8 cellular contexts compared by ENCODE assay signal in genomic region chr5:142011572-142012185, GRCh38. TPM values are rescaled to one million over a fixed set of nuclear protein-coding genes. Genes with fewer than 3 reads are reported as not detected.
DNase-seq lines count a peak whose midpoint lies in the region; TF ChIP-seq lines count a peak whose summit lies in the region.

No MANE protein-coding gene starts in this region.

- WGBS in GM23248 (ENCODE audit: low coverage in 1 of 2, low lambda C conversion rate in 2 of 2, missing lambda C conversion rate in 2 of 2), 2 experiments = 92 to 96% methylated on average over 9 of the region's 9 CpGs

- H3K4me3 ChIP-seq in GM23248 (peak overlapping the region; percentile 84), fibroblast of mammary gland (ENCODE audit: control insufficient read depth, low read depth, low read length) (peak overlapping the region; percentile 90), retinal pigment epithelial cell (ENCODE audit: low read length) (peak overlapping the region; percentile 70)

- no peaks in the 10 kb centered on the region for H3K27me3 Mint-ChIP-seq in activated CD4-positive, alpha-beta memory T cell treated with anti-CD3 and anti-CD28 coated beads for 36 hours

- POLR2A ChIA-PET in activated CD4-positive, alpha-beta memory T cell treated with anti-CD3 and anti-CD28 coated beads for 36 hours (lab: Charles Lee) = interaction anchor here (1.0 to 7.4 kb wide), 7 partner anchors 9 to 132 kb away, joined by 3 to 103 read pairs (median 6); partner anchors contain the start of genes NDFIP1 and RNF14

- no peaks in the 10 kb centered on the region for H3K9me3 Mint-ChIP-seq in activated CD4-positive, alpha-beta memory T cell treated with anti-CD3 and anti-CD28 coated beads for 36 hours

- H3K36me3 Mint-ChIP-seq in activated CD4-positive, alpha-beta memory T cell treated with anti-CD3 and anti-CD28 coated beads for 36 hours = peaks cover 31% of the 10 kb centered on the region

- H3K9me2 ChIP-seq in GM23248 (ENCODE audit: insufficient read depth) = no peaks in the 10 kb centered on the region

- peak overlapping the region; percentile 93 for H3K4me2 ChIP-seq in GM23248 (ENCODE audit: unreplicated experiment)

- H3K4me1 ChIP-seq in GM23248 (ENCODE audit: insufficient read depth) = peaks cover 39% of the 10 kb centered on the region

- H3F3A ChIP-seq in GM23248 (ENCODE audit: insufficient read depth) = peaks cover 34% of the 10 kb centered on the region

- H3K27ac ChIP-seq in GM23248 = no peak overlapping the region

- no peaks in the 10 kb centered on the region for H4K20me1 ChIP-seq in GM23248 (ENCODE audit: insufficient read depth)

- TF ChIP-seq CTCF in fibroblast of mammary gland (conservative IDR thresholded peaks at IDR 0.05; ENCODE audit: control insufficient read depth, insufficient read depth, low read depth, low read length) (no peak), retinal pigment epithelial cell (conservative IDR thresholded peaks at IDR 0.05; ENCODE audit: low read depth, low read length) (no peak)

- in situ Hi-C loops in GM23248 (cut with MboI) = loop anchor here (25.0 kb wide), 1 partner anchor 551 kb away; no protein-coding TSS in a partner anchor

- H3K9ac ChIP-seq in GM23248 = peak overlapping the region; percentile 90

- H3K9me3 ChIP-seq in GM23248 (ENCODE audit: low read depth) = no peaks in the 10 kb centered on the region

- no peaks in the 10 kb centered on the region for H3K79me2 ChIP-seq in GM23248 (ENCODE audit: insufficient read depth)

- H3K27me3 ChIP-seq in GM23248 (replicated peaks; ENCODE audit: insufficient read depth) = no peaks in the 10 kb centered on the region

- intact Hi-C loops in activated CD4-positive, alpha-beta memory T cell treated with anti-CD3 and anti-CD28 coated beads for 36 hours (cut with micrococcal nuclease) = loop anchor here (1.0 to 10.0 kb wide), 2 partner anchors 134 to 313 kb away; partner anchors contain the start of gene SPRY4

- CTCF ChIA-PET in activated CD4-positive, alpha-beta memory T cell treated with anti-CD3 and anti-CD28 coated beads for 36 hours (lab: Charles Lee) = interaction anchor here (0.6 to 15.1 kb wide), 28 partner anchors 9 to 468 kb away, joined by 3 to 197 read pairs (median 6); partner anchors contain the start of genes NDFIP1 and RNF14

- H3K4me1 Mint-ChIP-seq in activated CD4-positive, alpha-beta memory T cell treated with anti-CD3 and anti-CD28 coated beads for 36 hours (ENCODE audit: low read depth) = peaks cover 69% of the 10 kb centered on the region

- H3K27ac Mint-ChIP-seq in activated CD4-positive, alpha-beta memory T cell treated with anti-CD3 and anti-CD28 coated beads for 36 hours = peak overlapping the region; percentile 86

- peak overlapping the region; percentile 81 for H3K4me3 Mint-ChIP-seq in activated CD4-positive, alpha-beta memory T cell treated with anti-CD3 and anti-CD28 coated beads for 36 hours

- no peaks in the 10 kb centered on the region for H3K36me3 ChIP-seq in GM23248 (ENCODE audit: low read depth)

- no peak for DNase-seq in GM23248
- no peak for DNase-seq in activated CD4-positive, alpha-beta memory T cell treated with anti-CD3 and anti-CD28 coated beads for 36 hours
- no peak for DNase-seq in fibroblast of mammary gland (ENCODE audit: low read depth)
- DNase-seq in retinal pigment epithelial cell (ENCODE audit: low read depth) = no peak
- no peak for DNase-seq in NCI-H446 (lab: John Stamatoyannopoulos, UW)
- no peak for DNase-seq in SIG-M5 (lab: John Stamatoyannopoulos, UW)
- DNase-seq in DMS53 treated with DMSO at 0.1 percent for 48 hours (lab: John Stamatoyannopoulos, UW; ENCODE audit: unreplicated experiment) = no peak
- no peak for DNase-seq in activated CD4-positive, alpha-beta T cell treated with anti-CD3 and anti-CD28 coated beads, Interleukin-2, amount 50 U/mL, for 48 hours

- H2AFZ ChIP-seq in GM23248 = peak overlapping the region; percentile 83

RNA-seq across cellular contexts. Expression of gene GNPDA1, which starts 1.1 kb away (rescaled TPM):
- total RNA-seq in GM23248 (2014; rRNA removed; shearing (Covaris generic)) = 24.8 and 28.7 TPM in 2 replicates
- polyA plus RNA-seq in GM23248 (2016; fragmentation: Nextera tagmentation; extraction: Ambion mirVana) = 27.6 and 31.5 TPM in 2 replicates
- 10 to 100 TPM; 55.8 to 56.6 TPM for total RNA-seq in activated CD4-positive, alpha-beta memory T cell treated with anti-CD3 and anti-CD28 coated beads for 36 hours

RNA-seq across cellular contexts. Expression of gene RNF14, which starts 42.8 kb away (rescaled TPM):
- total RNA-seq in GM23248 (2014; rRNA removed; shearing (Covaris generic)) = 101 and 110 TPM in 2 replicates
- polyA plus RNA-seq in GM23248 (2016; fragmentation: Nextera tagmentation; extraction: Ambion mirVana) = 77.8 and 81.1 TPM in 2 replicates
- total RNA-seq in activated CD4-positive, alpha-beta memory T cell treated with anti-CD3 and anti-CD28 coated beads for 36 hours = 10 to 100 TPM; 34.6 to 39.5 TPM

RNA-seq across cellular contexts. Expression of gene PCDH12, which starts 53.7 kb away (rescaled TPM):
- total RNA-seq in GM23248 (2014; rRNA removed; shearing (Covaris generic)) = 0.13 TPM in 1 of 2 replicates, not detected in the other
- 0.11 and 0.36 TPM in 2 replicates for polyA plus RNA-seq in GM23248 (2016; fragmentation: Nextera tagmentation; extraction: Ambion mirVana)
- total RNA-seq in activated CD4-positive, alpha-beta memory T cell treated with anti-CD3 and anti-CD28 coated beads for 36 hours = 1 to 10 TPM; 1.7 to 2.6 TPM
